In the genomic region with DNA sequence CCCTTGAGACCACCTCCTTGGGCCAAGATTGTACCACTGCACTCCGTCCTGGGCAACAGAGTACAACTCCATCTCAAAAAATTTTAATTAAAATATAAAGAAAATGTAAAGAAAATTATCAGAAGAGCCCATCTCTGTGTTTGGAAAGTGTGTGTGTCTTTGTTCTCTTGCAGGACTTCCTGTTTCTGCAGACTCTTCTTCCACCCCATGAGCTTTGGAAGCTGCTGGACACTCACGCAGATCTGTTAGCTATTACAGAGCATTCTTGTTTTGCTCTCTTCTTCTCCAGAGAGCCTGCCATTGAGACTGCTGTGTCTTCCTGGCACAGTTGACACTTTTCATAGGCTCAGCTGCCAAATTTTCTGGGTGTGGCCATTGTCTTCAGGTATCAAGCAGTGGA, we compare ENCODE assay signal across 19 cellular contexts. TPM values are rescaled to one million over a fixed set of nuclear protein-coding genes. Genes with fewer than 3 reads are reported as not detected.
A peak's percentile ranks its signal among the peaks of the same experiment; 100 is the strongest.
DNase-seq lines count a peak whose midpoint lies in the region; ATAC-seq, FAIRE-seq and TF ChIP-seq lines count a peak whose summit lies in the region.
"Had no signal": no experiment of that assay in that cellular context is flagged by ENCODE, and none has a peak within 500 bp of the region (broad histone marks: within the 10 kb centered on the region; RNA-seq: fewer than 3 reads in every experiment).

No MANE protein-coding gene starts in this region.

- RAD21 ChIA-PET in GM12878 (lab: Charles Lee; ENCODE audit: unreplicated experiment), result no interaction called here

- WGBS in GM12878 (ENCODE audit: insufficient coverage, insufficient replicate concordance, low lambda C conversion rate, missing lambda C conversion rate), result 52% methylated on average over 2 of the region's 2 CpGs

- H3K27me3 Mint-ChIP-seq in stimulated activated memory B cell treated with anti-CD40 and anti-IgM and Interleukin-4, amounts not matched to agents 10 μg/mL and 1 μg/mL and 100 μg/mL, for 72 hours, result no peaks in the 10 kb centered on the region

- no peaks in the 10 kb centered on the region for H3K79me2 ChIP-seq in GM12878 (ENCODE audit: control insufficient read depth, insufficient read depth, low read length)

- TF ChIP-seq CTCF in GM12878 (IDR thresholded peaks at IDR 0.05 in 2 of 3, conservative IDR thresholded peaks at IDR 0.05 in 1 of 3; ENCODE audit: control insufficient read depth in 2 of 3, extremely low read depth in 1 of 3, insufficient read depth in 1 of 3, low read depth in 3 of 3, low read length in 3 of 3), result no peak

- H3K27me3 ChIP-seq in GM12878 (replicated peaks in 1 of 2; ENCODE audit: control insufficient read depth in 2 of 2, insufficient read depth in 2 of 2, low read length in 1 of 2), result no peaks in the 10 kb centered on the region

- peaks cover 17% of the 10 kb centered on the region for H3K4me1 Mint-ChIP-seq in stimulated activated memory B cell treated with anti-CD40 and anti-IgM and Interleukin-4, amounts not matched to agents 10 μg/mL and 1 μg/mL and 100 μg/mL, for 72 hours

- no peaks in the 10 kb centered on the region for H3K36me3 ChIP-seq in GM12878 (ENCODE audit: control insufficient read depth in 2 of 2, insufficient read depth in 2 of 2, low read length in 1 of 2)

- no peaks in the 10 kb centered on the region for H4K20me1 ChIP-seq in GM12878 (ENCODE audit: control insufficient read depth, insufficient read depth)

- no peak overlapping the region for H3K27ac Mint-ChIP-seq in stimulated activated memory B cell treated with anti-CD40 and anti-IgM and Interleukin-4, amounts not matched to agents 10 μg/mL and 1 μg/mL and 100 μg/mL, for 72 hours

- SMC1A ChIA-PET in GM12878 (lab: Charles Lee; ENCODE audit: uncharacterized antibody, unreplicated experiment), result interaction anchor here (1.0 to 2.0 kb wide), 4 partner anchors 14 to 35 kb away, joined by 3 to 9 read pairs (median 4); no protein-coding TSS in a partner anchor

- POLR2A ChIA-PET in GM12878 (lab: Charles Lee), result interaction anchor here (0.5 to 1.3 kb wide), 2 partner anchors 23 to 108 kb away, joined by 3 to 5 read pairs; no protein-coding TSS in a partner anchor

- no peak overlapping the region for H3K4me2 ChIP-seq in GM12878 (ENCODE audit: control insufficient read depth, insufficient read depth)
- H3K4me2 ChIP-seq: A549 had no signal

- in situ Hi-C loops in GM12878 (cut with MboI), result no loop called here

- H3K36me3 Mint-ChIP-seq in stimulated activated memory B cell treated with anti-CD40 and anti-IgM and Interleukin-4, amounts not matched to agents 10 μg/mL and 1 μg/mL and 100 μg/mL, for 72 hours, result no peaks in the 10 kb centered on the region

- no peak overlapping the region for H3K4me3 ChIP-seq in GM12878
- H3K4me3 ChIP-seq: A549 had no signal

- H3K9me3 Mint-ChIP-seq in stimulated activated memory B cell treated with anti-CD40 and anti-IgM and Interleukin-4, amounts not matched to agents 10 μg/mL and 1 μg/mL and 100 μg/mL, for 72 hours, result no peaks in the 10 kb centered on the region

- FAIRE-seq in GM12891 (lab: Jason Lieb, UNC) (no peak), GM12878 (lab: Jason Lieb, UNC) (no peak)
- FAIRE-seq: A549, HepG2, RCC 7860 had no signal

- no peak for TF ChIP-seq RAD21 in GM12878 (IDR thresholded peaks at IDR 0.05; ENCODE audit: insufficient read depth, low read depth, low read length)

- peaks cover 15% of the 10 kb centered on the region for H3K4me1 ChIP-seq in GM12878 (ENCODE audit: control insufficient read depth, insufficient read depth, low read length)
- H3K4me1 ChIP-seq: A549 had no signal

- no peak overlapping the region for H3K9ac ChIP-seq in GM12878 (ENCODE audit: control insufficient read depth, insufficient read depth, low read length)

- BruUV-seq in GM12878 (replicated peaks; lab: Mats Ljungman, UMichigan), result no TSS peak

- DNase-seq in SKM-1 treated with dmso at 0.1 percent for 144 hours (lab: John Stamatoyannopoulos, UW; ENCODE audit: unreplicated experiment) (peak; percentile 18), SKM-1 (lab: John Stamatoyannopoulos, UW; ENCODE audit: unreplicated experiment) (no peak), GM12891 (ENCODE audit: insufficient read length, low spot score) (no peak), MV-4-11 (lab: John Stamatoyannopoulos, UW) (peak; percentile 14), GM12878 (ENCODE audit: low read depth, low spot score) (no peak), dedifferentiated amniotic fluid mesenchymal stem cell (ENCODE audit: extremely low spot score) (no peak), NCI-H2107 treated with DMSO at 0.1 percent for 48 hours (lab: John Stamatoyannopoulos, UW; ENCODE audit: unreplicated experiment) (no peak)
- DNase-seq: C1 segment of cervical spinal cord, COR-L47, H7, Karpas-422, NCI-H1436 treated with DMSO at 0.1 percent for 48 hours, NCI-H2029 treated with DMSO at 0.1 percent for 48 hours, NCI-H510A treated with DMSO at 0.1 percent for 48 hours, SHP77 had no signal

- H3K27ac ChIP-seq in GM12878 (ENCODE audit: control insufficient read depth, insufficient read depth), result no peak overlapping the region
- H3K27ac ChIP-seq: A549 had no signal

- CTCF ChIA-PET in GM12878 (lab: Yijun Ruan, JAX), result interaction anchor here (6.2 kb wide), 1 partner anchor 32 kb away, joined by 43 read pairs; no protein-coding TSS in a partner anchor

- H2AFZ ChIP-seq in GM12878 (ENCODE audit: control insufficient read depth, low read depth, low read length), result no peak overlapping the region

- ATAC-seq in GM12878, result no peak
- no peak for ATAC-seq in stimulated activated memory B cell treated with anti-CD40 and anti-IgM and Interleukin-4, amounts not matched to agents 10 μg/mL and 1 μg/mL and 100 μg/mL, for 72 hours
- ATAC-seq: A549, HepG2 had no signal

- TF ChIP-seq EP300 in GM12878 (IDR thresholded peaks at IDR 0.05; ENCODE audit: borderline replicate concordance in 1 of 2, control insufficient read depth in 1 of 2, low read depth in 2 of 2, low read length in 2 of 2), result no peak

- TF ChIP-seq POLR2A in GM12891 (IDR thresholded peaks at IDR 0.05; ENCODE audit: low read depth, low read length) (no peak), GM12878 (IDR thresholded peaks at IDR 0.05; ENCODE audit: low read depth, low read length) (no peak)

- H3K4me3 Mint-ChIP-seq in stimulated activated memory B cell treated with anti-CD40 and anti-IgM and Interleukin-4, amounts not matched to agents 10 μg/mL and 1 μg/mL and 100 μg/mL, for 72 hours, result no peak overlapping the region

- intact Hi-C loops in GM12878 (cut with micrococcal nuclease; ENCODE audit: unreplicated experiment), result no loop called here

- H3K9me3 ChIP-seq in GM12878 (replicated peaks; ENCODE audit: control insufficient read depth, insufficient read depth, low read length), result no peaks in the 10 kb centered on the region
- H3K9me3 ChIP-seq: A549 had no signal

RNA-seq across cellular contexts. Expression of gene CCR8, which starts 6.1 kb away (rescaled TPM):
- 4.6 TPM for polyA plus RNA-seq in GM12891 (2012; ENCODE audit: low read depth, missing spikeins)
- total RNA-seq in GM12878 (2013; cell fraction: nucleolus; rRNA removed), result 12.0 and 12.7 TPM in 2 replicates
- total RNA-seq in GM12878 (2014; rRNA removed) (17.8 and 19.7 TPM in 2 replicates), GM12878 (2014; rRNA removed; fragmentation: Illumina TruSeq; extraction: Trizol) (17.9 and 18.9 TPM in 2 replicates), GM12878 (2021) (14.4 and 16.9 TPM in 2 replicates)
- 1.2 TPM for polyA plus RNA-seq in GM12878 (2011; ENCODE audit: low read depth)
- polyA plus RNA-seq in GM12878 (2011; rRNA removed) (23.2 and 25.0 TPM in 2 replicates), GM12878 (2014; fragmentation: Illumina TruSeq; extraction: Trizol) (28.8 and 36.6 TPM in 2 replicates), GM12878 (2014; fragmentation: Nextera tagmentation; extraction: Ambion mirVana) (10 to 100 TPM; 11.1 to 13.7 TPM), GM12878 (2014; rRNA removed) (14.2 and 16.7 TPM in 2 replicates), GM12878 (2016; fragmentation: Nextera tagmentation; extraction: Ambion mirVana) (1 to 10 TPM; 5.2 to 8.7 TPM)
- polyA plus RNA-seq in GM12878 (2011; cell fraction: cytosol; rRNA removed), result 17.2 and 29.4 TPM in 2 replicates
- polyA plus RNA-seq in GM12878 (2011; cell fraction: nucleus; rRNA removed), result 11.0 and 11.5 TPM in 2 replicates
- 1.3 and 1.4 TPM in 2 replicates for polyA plus RNA-seq in GM12878 (2012)
- 51.3 and 62.8 TPM in 2 replicates for polyA minus RNA-seq in GM12878 (2011; rRNA and poly(A)+ RNA removed)
- polyA minus RNA-seq in GM12878 (2011; cell fraction: cytosol; rRNA and poly(A)+ RNA removed), result 11.1 and 15.0 TPM in 2 replicates
- polyA minus RNA-seq in GM12878 (2011; cell fraction: nucleus; rRNA and poly(A)+ RNA removed), result 10.2 and 11.2 TPM in 2 replicates
- total RNA-seq: H7, HepG2 had no signal
- polyA plus RNA-seq: A549, HepG2 had no signal

RNA-seq across cellular contexts. Expression of gene CX3CR1, which starts 43.6 kb away (rescaled TPM):
- 0.10 TPM for polyA plus RNA-seq in GM12891 (2012; ENCODE audit: low read depth, missing spikeins)
- total RNA-seq in GM12878 (2013; cell fraction: nucleolus; rRNA removed), result not detected in 2 replicates
- total RNA-seq in GM12878 (2014; rRNA removed) (0.11 and 0.16 TPM in 2 replicates), GM12878 (2014; rRNA removed; fragmentation: Illumina TruSeq; extraction: Trizol) (0.09 and 0.18 TPM in 2 replicates), GM12878 (2021) (0.08 and 0.23 TPM in 2 replicates)
- not detected for polyA plus RNA-seq in GM12878 (2011; ENCODE audit: low read depth)
- polyA plus RNA-seq in GM12878 (2011; rRNA removed) (0.45 and 0.53 TPM in 2 replicates), GM12878 (2014; fragmentation: Illumina TruSeq; extraction: Trizol) (0.16 and 0.21 TPM in 2 replicates), GM12878 (2014; fragmentation: Nextera tagmentation; extraction: Ambion mirVana) (under 1 TPM; 0.05 to 0.09 TPM), GM12878 (2014; rRNA removed) (0.09 and 0.12 TPM in 2 replicates), GM12878 (2016; fragmentation: Nextera tagmentation; extraction: Ambion mirVana) (under 1 TPM; 0.09 to 0.53 TPM)
- polyA plus RNA-seq in GM12878 (2011; cell fraction: cytosol; rRNA removed), result 0.35 and 0.48 TPM in 2 replicates
- polyA plus RNA-seq in GM12878 (2011; cell fraction: nucleus; rRNA removed), result 0.28 and 0.31 TPM in 2 replicates
- polyA plus RNA-seq in GM12878 (2012), result not detected in 2 replicates
- polyA minus RNA-seq in GM12878 (2011; rRNA and poly(A)+ RNA removed), result 0.15 and 0.46 TPM in 2 replicates
- not detected in 2 replicates for polyA minus RNA-seq in GM12878 (2011; cell fraction: cytosol; rRNA and poly(A)+ RNA removed)
- 0.10 TPM in 1 of 2 replicates, not detected in the other for polyA minus RNA-seq in GM12878 (2011; cell fraction: nucleus; rRNA and poly(A)+ RNA removed)
- total RNA-seq: HepG2 had no signal
- polyA plus RNA-seq: HepG2 had no signal

RNA-seq across cellular contexts. Expression of gene SLC25A38, which starts 59.7 kb away (rescaled TPM):
- 28.4 TPM for polyA plus RNA-seq in GM12891 (2012; ENCODE audit: low read depth, missing spikeins)
- total RNA-seq in GM12878 (2013; cell fraction: nucleolus; rRNA removed), result 11.9 and 16.1 TPM in 2 replicates
- total RNA-seq in GM12878 (2014; rRNA removed), result 34.2 and 38.6 TPM in 2 replicates
- 28.5 and 28.8 TPM in 2 replicates for total RNA-seq in GM12878 (2014; rRNA removed; fragmentation: Illumina TruSeq; extraction: Trizol)
- 35.4 and 39.8 TPM in 2 replicates for total RNA-seq in GM12878 (2021)
- 23.0 TPM for polyA plus RNA-seq in GM12878 (2011; ENCODE audit: low read depth)
- 48.8 and 55.2 TPM in 2 replicates for polyA plus RNA-seq in GM12878 (2011; rRNA removed)
- polyA plus RNA-seq in GM12878 (2011; cell fraction: cytosol; rRNA removed), result 48.7 and 53.0 TPM in 2 replicates
- polyA plus RNA-seq in GM12878 (2011; cell fraction: nucleus; rRNA removed), result 58.3 and 58.6 TPM in 2 replicates
- polyA plus RNA-seq in GM12878 (2012), result 22.9 and 24.1 TPM in 2 replicates
- polyA plus RNA-seq in GM12878 (2014; fragmentation: Illumina TruSeq; extraction: Trizol), result 41.1 and 48.4 TPM in 2 replicates
- polyA plus RNA-seq in GM12878 (2014; fragmentation: Nextera tagmentation; extraction: Ambion mirVana), result 10 to 100 TPM; 15.2 to 21.8 TPM
- 49.3 and 51.8 TPM in 2 replicates for polyA plus RNA-seq in GM12878 (2014; rRNA removed)
- polyA plus RNA-seq in GM12878 (2016; fragmentation: Nextera tagmentation; extraction: Ambion mirVana), result 10 to 100 TPM; 37.9 to 43.0 TPM
- polyA minus RNA-seq in GM12878 (2011; rRNA and poly(A)+ RNA removed), result 41.6 and 54.4 TPM in 2 replicates
- 18.7 and 19.9 TPM in 2 replicates for polyA minus RNA-seq in GM12878 (2011; cell fraction: cytosol; rRNA and poly(A)+ RNA removed)
- polyA minus RNA-seq in GM12878 (2011; cell fraction: nucleus; rRNA and poly(A)+ RNA removed), result 13.4 and 17.9 TPM in 2 replicates

Comparison
In these comparisons a context has a peak if more than half of its experiments do, and no peak if none do; other contexts are left out.
1. DNase-seq: peak in SKM-1 treated with dmso at 0.1 percent for 144 hours (single experiment) and MV-4-11 (single experiment); none in SKM-1 (single experiment), GM12891 (single experiment), GM12878 (single experiment), dedifferentiated amniotic fluid mesenchymal stem cell (single experiment) and NCI-H2107 treated with DMSO at 0.1 percent for 48 hours (single experiment).